8 cellular contexts compared by ENCODE assay signal in genomic region chr4:37765741-37766140, GRCh38.
DNase-seq lines count a peak whose midpoint lies in the region; ATAC-seq and TF ChIP-seq lines count a peak whose summit lies in the region.

No MANE protein-coding gene starts in this region.

- H3K27me3 ChIP-seq in brain microvascular endothelial cell (replicated peaks), result no peaks in the 10 kb centered on the region

- DNase-seq in GM12865 (ENCODE audit: low read depth) (peak; percentile 41), NCI-H774 (lab: John Stamatoyannopoulos, UW) (peak; percentile 72), RKO (ENCODE audit: low spot score) (no peak), brain microvascular endothelial cell (no peak), left lobe of liver (ENCODE audit: low spot score) (no peak)
- no peak for DNase-seq in stimulated activated CD4-positive, alpha-beta T cell treated with anti-CD3 and anti-CD28 coated beads, Interleukin-4, amount 100 ng/mL, for 1 hour

- H3K4me3 ChIP-seq in GM12865 (ENCODE audit: low read depth, low read length), result no peak overlapping the region
- H3K4me3 ChIP-seq in brain microvascular endothelial cell (ENCODE audit: low read depth, low read length), result no peak overlapping the region

- ATAC-seq in GM18867 (IDR thresholded peaks at IDR 0.05; ENCODE audit: unreplicated experiment) (peak; percentile 75), HG02981 (IDR thresholded peaks at IDR 0.05; ENCODE audit: unreplicated experiment) (peak; percentile 59), left lobe of liver (no peak)

- TF ChIP-seq CTCF in GM12865 (IDR thresholded peaks at IDR 0.05; ENCODE audit: insufficient read depth, low read depth, low read length, missing control alignments), result no peak
- no peak for TF ChIP-seq CTCF in brain microvascular endothelial cell (IDR thresholded peaks at IDR 0.05; ENCODE audit: low read depth, low read length, missing control alignments)

- in situ Hi-C loops in brain microvascular endothelial cell (cut with HindIII; ENCODE audit: low pct_ligation_motif_present, low sequenced_read_pairs), result no loop called here

- no peak overlapping the region for H3K27ac ChIP-seq in brain microvascular endothelial cell

- no peaks in the 10 kb centered on the region for H3K36me3 ChIP-seq in brain microvascular endothelial cell (replicated peaks)

Comparison
In these comparisons a context has a peak if more than half of its experiments do, and no peak if none do; other contexts are left out.
1. DNase-seq: peak in GM12865 (single experiment) and NCI-H774 (single experiment); none in RKO (single experiment), brain microvascular endothelial cell (single experiment), left lobe of liver (single experiment) and stimulated activated CD4-positive, alpha-beta T cell treated with anti-CD3 and anti-CD28 coated beads, Interleukin-4, amount 100 ng/mL, for 1 hour (single experiment).